Comparison of ENCODE assay signal across 1 cellular context in the genomic region with DNA sequence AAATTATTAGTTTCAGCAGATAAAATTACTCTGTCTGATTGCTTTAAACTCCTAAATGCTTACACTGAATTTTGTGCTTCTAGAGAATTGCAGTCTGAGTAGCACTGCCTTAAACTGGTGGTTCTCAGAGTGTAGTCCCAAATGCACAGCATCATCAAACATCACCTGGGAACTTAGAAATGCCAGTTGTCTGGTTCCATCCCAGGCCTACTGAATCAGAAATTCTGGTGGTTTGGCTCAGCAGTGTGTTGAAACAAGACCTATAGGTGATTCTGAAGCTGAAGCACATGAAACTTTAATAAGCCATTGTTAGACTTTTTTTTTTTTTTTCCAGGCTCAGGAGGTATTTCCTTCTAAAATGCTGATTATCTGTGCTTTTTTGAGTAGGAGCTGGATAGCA.
TF ChIP-seq lines count a peak whose summit lies in the region.

No MANE protein-coding gene starts in this region.

TF ChIP-seq in GM12878, 131 proteins besides CTCF, POLR2A, EP300 and RAD21:
- no peak for TF ChIP-seq SP1 (IDR thresholded peaks at IDR 0.05; ENCODE audit: low read depth, low read length)
- TF ChIP-seq ZNF274 (IDR thresholded peaks at IDR 0.05; ENCODE audit: insufficient read depth, insufficient read length), result no peak
- no peak for TF ChIP-seq POLR2AphosphoS2 (IDR thresholded peaks at IDR 0.05; ENCODE audit: low read depth, low read length)
- no peak for TF ChIP-seq TARDBP (IDR thresholded peaks at IDR 0.05; ENCODE audit: borderline replicate concordance)
- no peak for TF ChIP-seq HCFC1 (IDR thresholded peaks at IDR 0.05; ENCODE audit: low read length)
- TF ChIP-seq CHD4 (IDR thresholded peaks at IDR 0.05), result no peak
- no peak for TF ChIP-seq MYC (IDR thresholded peaks at IDR 0.05; ENCODE audit: insufficient read depth, insufficient read length, insufficient replicate concordance, low read length, severe bottlenecking)
- TF ChIP-seq ESRRA (IDR thresholded peaks at IDR 0.05; ENCODE audit: low read length), result no peak
- TF ChIP-seq ZSCAN29 (IDR thresholded peaks at IDR 0.05), result no peak
- TF ChIP-seq, protein P1, sequence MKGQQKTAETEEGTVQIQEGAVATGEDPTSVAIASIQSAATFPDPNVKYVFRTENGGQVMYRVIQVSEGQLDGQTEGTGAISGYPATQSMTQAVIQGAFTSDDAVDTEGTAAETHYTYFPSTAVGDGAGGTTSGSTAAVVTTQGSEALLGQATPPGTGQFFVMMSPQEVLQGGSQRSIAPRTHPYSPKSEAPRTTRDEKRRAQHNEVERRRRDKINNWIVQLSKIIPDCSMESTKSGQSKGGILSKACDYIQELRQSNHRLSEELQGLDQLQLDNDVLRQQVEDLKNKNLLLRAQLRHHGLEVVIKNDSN (IDR thresholded peaks at IDR 0.05; ENCODE audit: borderline replicate concordance, extremely low read length, insufficient read depth, low read depth, low read length), result no peak
- no peak for TF ChIP-seq STAT1 (conservative IDR thresholded peaks at IDR 0.05)
- no peak for TF ChIP-seq ZNF24 (IDR thresholded peaks at IDR 0.05)
- no peak for TF ChIP-seq MEF2B (IDR thresholded peaks at IDR 0.05; ENCODE audit: partially characterized antibody, poor library complexity, severe bottlenecking)
- TF ChIP-seq JUND (IDR thresholded peaks at IDR 0.05; ENCODE audit: low read depth, low read length), result no peak
- TF ChIP-seq LARP7 (IDR thresholded peaks at IDR 0.05), result no peak
TF ChIP-seq in GM12878: peak in this region for 0.
